Comparison of ENCODE assay signal across 26 cellular contexts in genomic region chr1:45507195-45507594, GRCh38. TPM values are rescaled to one million over a fixed set of nuclear protein-coding genes. Genes with fewer than 3 reads are reported as not detected.
A peak's percentile ranks its signal among the peaks of the same experiment; 100 is the strongest.
DNase-seq lines count a peak whose midpoint lies in the region; ATAC-seq and TF ChIP-seq lines count a peak whose summit lies in the region.
"Had no signal": no experiment of that assay in that cellular context is flagged by ENCODE, and none has a peak within 500 bp of the region (broad histone marks: within the 10 kb centered on the region; RNA-seq: fewer than 3 reads in every experiment).

No MANE protein-coding gene starts in this region.

- H3K4me3 ChIP-seq in dorsolateral prefrontal cortex: no peak overlapping the region
- no peak overlapping the region for H3K4me3 ChIP-seq in naive thymus-derived CD4-positive, alpha-beta T cell (ENCODE audit: low read length)
- H3K4me3 ChIP-seq: lung, right atrium auricular region, spleen had no signal

- H3K4me1 ChIP-seq in naive thymus-derived CD4-positive, alpha-beta T cell (ENCODE audit: control insufficient read depth in 2 of 2, insufficient read depth in 2 of 2, low read length in 2 of 2): no peaks in the 10 kb centered on the region
- H3K4me1 ChIP-seq: parathyroid adenoma, spleen had no signal

- H3K36me3 Mint-ChIP-seq in natural killer cell treated with Interleukin-12 subunit alpha and Interleukin-12 subunit beta and Interleukin-15 and Interleukin-18, amount 100 ng/mL, for 72 hours: peaks cover 13% of the 10 kb centered on the region
- peaks cover 8% of the 10 kb centered on the region for H3K36me3 Mint-ChIP-seq in natural killer cell
- peaks cover 0 to 18% (median 8%) of the 10 kb centered on the region in 5 donors for H3K36me3 Mint-ChIP-seq in naive thymus-derived CD4-positive, alpha-beta T cell

- no peaks in the 10 kb centered on the region for H3K27me3 ChIP-seq in dorsolateral prefrontal cortex
- no peaks in the 10 kb centered on the region for H3K27me3 ChIP-seq in naive thymus-derived CD4-positive, alpha-beta T cell (ENCODE audit: control insufficient read depth in 2 of 2, insufficient read depth in 2 of 2, low read length in 2 of 2)
- H3K27me3 ChIP-seq: right atrium auricular region, spleen had no signal

- POLR2A ChIA-PET in naive thymus-derived CD4-positive, alpha-beta T cell (lab: Charles Lee): no interaction called here

- CTCF ChIA-PET in naive thymus-derived CD4-positive, alpha-beta T cell (lab: Charles Lee): interaction anchor here (0.7 kb wide), 1 partner anchor 50 kb away, joined by 3 read pairs; no protein-coding TSS in a partner anchor

- H3K9me3 ChIP-seq in naive thymus-derived CD4-positive, alpha-beta T cell (ENCODE audit: control insufficient read depth in 2 of 3, low read length in 3 of 3): no peaks in the 10 kb centered on the region
- H3K9me3 ChIP-seq: right atrium auricular region, spleen had no signal

- no peaks in the 10 kb centered on the region for H3K27me3 Mint-ChIP-seq in natural killer cell treated with Interleukin-12 subunit alpha and Interleukin-12 subunit beta and Interleukin-15 and Interleukin-18, amount 100 ng/mL, for 72 hours
- H3K27me3 Mint-ChIP-seq in natural killer cell (ENCODE audit: low read depth in 2 of 2): no peaks in the 10 kb centered on the region
- no peaks in the 10 kb centered on the region for H3K27me3 Mint-ChIP-seq in naive thymus-derived CD4-positive, alpha-beta T cell
- H3K27me3 Mint-ChIP-seq: brain had no signal

- peak overlapping the region in 1 of 2 donors; percentile 44 for H3K27ac Mint-ChIP-seq in natural killer cell treated with Interleukin-12 subunit alpha and Interleukin-12 subunit beta and Interleukin-15 and Interleukin-18, amount 100 ng/mL, for 72 hours
- H3K27ac Mint-ChIP-seq in natural killer cell: no peak overlapping the region
- H3K27ac Mint-ChIP-seq in naive thymus-derived CD4-positive, alpha-beta T cell: peak overlapping the region in 3 of 9 donors; percentile 3 to 38 (median 17)
- H3K27ac Mint-ChIP-seq: T-helper 2 cell treated with Interferon-gamma antibody and Interleukin-4, amounts not matched to agents 5 μg/mL and 100 μg/mL, for 36 hours had no signal

- peak overlapping the region in 30 of 59 donors; percentile 20 to 89 (median 72) for H3K27ac ChIP-seq in dorsolateral prefrontal cortex
- peak overlapping the region; percentile 5 for H3K27ac ChIP-seq in naive thymus-derived CD4-positive, alpha-beta T cell (ENCODE audit: low read depth, low read length)
- H3K27ac ChIP-seq: parathyroid adenoma, spleen had no signal

- peak; percentile 10 to 46 for ATAC-seq in natural killer cell treated with Interleukin-12 subunit alpha and Interleukin-12 subunit beta and Interleukin-15 and Interleukin-18, amount 100 ng/mL, for 72 hours
- no peak for ATAC-seq in natural killer cell
- no peak for ATAC-seq in naive thymus-derived CD4-positive, alpha-beta T cell

- TF ChIP-seq CTCF in natural killer cell (IDR thresholded peaks at IDR 0.05) (no peak), dorsolateral prefrontal cortex (IDR thresholded peaks at IDR 0.05 in 54 of 56, conservative IDR thresholded peaks at IDR 0.05 in 2 of 56; ENCODE audit: low read depth in 1 of 56, partially characterized antibody in 56 of 56) (no peak), GM10266 (IDR thresholded peaks at IDR 0.05; ENCODE audit: control insufficient read depth, insufficient read depth, low read depth, missing control alignments) (no peak)

- intact Hi-C loops in natural killer cell (cut with micrococcal nuclease) (no loop called here), dorsolateral prefrontal cortex (cut with DNase I) (loop anchor here in 1 of 2 donors (10.0 kb wide), 2 partner anchors 298 to 368 kb away; partner anchors contain the start of gene MAST2)
- intact Hi-C loops in naive thymus-derived CD4-positive, alpha-beta T cell (cut with micrococcal nuclease): no loop called here

- H3K9me3 Mint-ChIP-seq in natural killer cell treated with Interleukin-12 subunit alpha and Interleukin-12 subunit beta and Interleukin-15 and Interleukin-18, amount 100 ng/mL, for 72 hours: no peaks in the 10 kb centered on the region
- H3K9me3 Mint-ChIP-seq in natural killer cell: no peaks in the 10 kb centered on the region
- H3K9me3 Mint-ChIP-seq in naive thymus-derived CD4-positive, alpha-beta T cell: no peaks in the 10 kb centered on the region
- H3K9me3 Mint-ChIP-seq: brain; T-helper 2 cell treated with Interferon-gamma antibody and Interleukin-4, amounts not matched to agents 5 μg/mL and 100 μg/mL, for 36 hours had no signal

- peaks cover 0 to 3% of the 10 kb centered on the region in 2 donors for H3K4me1 Mint-ChIP-seq in natural killer cell treated with Interleukin-12 subunit alpha and Interleukin-12 subunit beta and Interleukin-15 and Interleukin-18, amount 100 ng/mL, for 72 hours (ENCODE audit: low read depth in 2 of 2)
- H3K4me1 Mint-ChIP-seq in natural killer cell: no peaks in the 10 kb centered on the region
- peaks cover 0 to 8% (median 3%) of the 10 kb centered on the region in 7 donors for H3K4me1 Mint-ChIP-seq in naive thymus-derived CD4-positive, alpha-beta T cell

- no peak for DNase-seq in natural killer cell treated with Interleukin-12 subunit alpha and Interleukin-12 subunit beta and Interleukin-15 and Interleukin-18, amount 100 ng/mL, for 72 hours (ENCODE audit: low spot score)
- DNase-seq in natural killer cell (no peak), dorsolateral prefrontal cortex (peak in 1 of 10 donors; percentile 27), GM10266 (ENCODE audit: extremely low spot score) (no peak), HUDEP-2 (lab: John Stamatoyannopoulos, UW; ENCODE audit: unreplicated experiment in 76 of 76) (no peak), NCI-H2171 treated with DMSO at 0.1 percent for 48 hours (lab: John Stamatoyannopoulos, UW) (no peak)
- no peak for DNase-seq in naive thymus-derived CD4-positive, alpha-beta T cell
- DNase-seq: ACHN; activated CD4-positive, alpha-beta T cell treated with anti-CD3 and anti-CD28 coated beads for 48 hours; activated naive CD4-positive, alpha-beta T cell treated with Interleukin-2 at 50 U/mL for 16 hours; activated T-cell treated with anti-CD3 and anti-CD28 coated beads, Interleukin-2, amount 50 U/mL, for 48 hours; DMS79; GF-D8; HCEC 1CT; KG1; kidney; NCI-H1417; NCI-H2081 treated with DMSO at 0.1 percent for 48 hours; NCI-H82; RPMI8226; spleen had no signal

- H3K36me3 ChIP-seq in naive thymus-derived CD4-positive, alpha-beta T cell (ENCODE audit: control insufficient read depth in 2 of 3, insufficient read depth in 3 of 3, low read length in 3 of 3): peaks cover 9 to 46% (median 13%) of the 10 kb centered on the region in 3 experiments

- no peak overlapping the region for H3K4me3 Mint-ChIP-seq in natural killer cell treated with Interleukin-12 subunit alpha and Interleukin-12 subunit beta and Interleukin-15 and Interleukin-18, amount 100 ng/mL, for 72 hours
- H3K4me3 Mint-ChIP-seq in natural killer cell: no peak overlapping the region
- no peak overlapping the region for H3K4me3 Mint-ChIP-seq in naive thymus-derived CD4-positive, alpha-beta T cell
- H3K4me3 Mint-ChIP-seq: brain; T-helper 2 cell treated with Interferon-gamma antibody and Interleukin-4, amounts not matched to agents 5 μg/mL and 100 μg/mL, for 36 hours had no signal

RNA-seq across cellular contexts. Expression of gene MMACHC, which starts 7.1 kb away (rescaled TPM):
- total RNA-seq in natural killer cell treated with Interleukin-12 subunit alpha and Interleukin-12 subunit beta and Interleukin-15 and Interleukin-18, amount 100 ng/mL, for 72 hours: 1 to 10 TPM; 3.8 to 5.6 TPM
- total RNA-seq in natural killer cell (1 to 10 TPM in 1 of 3 donors, under 1 TPM in 2; 0.73 to 1.5 (median 0.88) TPM), dorsolateral prefrontal cortex (10 to 100 TPM in 66 of 120 experiments, 1 to 10 TPM in 54; 6.1 to 20.4 (median 10.3) TPM)
- total RNA-seq in naive thymus-derived CD4-positive, alpha-beta T cell: 1 to 10 TPM; 2.1 to 6.3 (median 4.9) TPM
- polyA plus RNA-seq in naive thymus-derived CD4-positive, alpha-beta T cell: 1 to 10 TPM in 1 of 2 donors, under 1 TPM in 1; 0.58 to 2.1 TPM

RNA-seq across cellular contexts. Expression of gene CCDC163, which starts 7.3 kb away (rescaled TPM):
- total RNA-seq in natural killer cell treated with Interleukin-12 subunit alpha and Interleukin-12 subunit beta and Interleukin-15 and Interleukin-18, amount 100 ng/mL, for 72 hours: 1 to 10 TPM; 2.4 to 8.4 TPM
- total RNA-seq in natural killer cell (1 to 10 TPM; 3.0 to 6.9 (median 5.8) TPM), dorsolateral prefrontal cortex (10 to 100 TPM in 20 of 120 experiments, 1 to 10 TPM in 100; 2.0 to 15.0 (median 6.0) TPM)
- total RNA-seq in naive thymus-derived CD4-positive, alpha-beta T cell: 1 to 10 TPM; 1.6 to 4.4 (median 3.7) TPM
- polyA plus RNA-seq in naive thymus-derived CD4-positive, alpha-beta T cell: 1 to 10 TPM; 5.2 to 8.9 TPM

RNA-seq across cellular contexts. Expression of gene PRDX1, which starts 14.5 kb away (rescaled TPM):
- 100 to 1,000 TPM; 246 to 396 TPM for total RNA-seq in natural killer cell treated with Interleukin-12 subunit alpha and Interleukin-12 subunit beta and Interleukin-15 and Interleukin-18, amount 100 ng/mL, for 72 hours
- total RNA-seq in natural killer cell (10 to 100 TPM; 24.8 to 39.1 (median 30.6) TPM), dorsolateral prefrontal cortex (100 to 1,000 TPM; 252 to 454 (median 339) TPM)
- 100 to 1,000 TPM in 2 of 5 experiments, 10 to 100 TPM in 3; 28.8 to 369 (median 96.3) TPM for total RNA-seq in naive thymus-derived CD4-positive, alpha-beta T cell
- polyA plus RNA-seq in naive thymus-derived CD4-positive, alpha-beta T cell: 100 to 1,000 TPM; 200 to 203 TPM

RNA-seq across cellular contexts. Expression of gene TESK2, which starts 16.2 kb away (rescaled TPM):
- 1 to 10 TPM; 2.4 to 4.0 TPM for total RNA-seq in natural killer cell treated with Interleukin-12 subunit alpha and Interleukin-12 subunit beta and Interleukin-15 and Interleukin-18, amount 100 ng/mL, for 72 hours
- total RNA-seq in natural killer cell: 1 to 10 TPM; 5.1 to 7.4 (median 6.0) TPM
- total RNA-seq in dorsolateral prefrontal cortex: 10 to 100 TPM in 73 of 120 experiments, 1 to 10 TPM in 47; 4.1 to 32.6 (median 11.2) TPM
- 1 to 10 TPM; 3.3 to 8.9 (median 7.4) TPM for total RNA-seq in naive thymus-derived CD4-positive, alpha-beta T cell
- polyA plus RNA-seq in naive thymus-derived CD4-positive, alpha-beta T cell: 1 to 10 TPM; 3.5 to 5.0 TPM

RNA-seq across cellular contexts. Expression of gene AKR1A1, which starts 43.4 kb away (rescaled TPM):
- total RNA-seq in natural killer cell treated with Interleukin-12 subunit alpha and Interleukin-12 subunit beta and Interleukin-15 and Interleukin-18, amount 100 ng/mL, for 72 hours: 100 to 1,000 TPM; 137 to 181 TPM
- total RNA-seq in natural killer cell (10 to 100 TPM; 45.7 to 54.2 (median 53.9) TPM), dorsolateral prefrontal cortex (100 to 1,000 TPM in 1 of 120 experiments, 10 to 100 TPM in 119; 34.4 to 104 (median 68.7) TPM)
- 100 to 1,000 TPM in 1 of 5 experiments, 10 to 100 TPM in 4; 47.5 to 155 (median 69.3) TPM for total RNA-seq in naive thymus-derived CD4-positive, alpha-beta T cell
- polyA plus RNA-seq in naive thymus-derived CD4-positive, alpha-beta T cell: 10 to 100 TPM; 81.2 to 92.6 TPM

Comparison
In these comparisons a context has a peak if more than half of its experiments do, and no peak if none do; other contexts are left out.
1. ATAC-seq: peak in natural killer cell treated with Interleukin-12 subunit alpha and Interleukin-12 subunit beta and Interleukin-15 and Interleukin-18, amount 100 ng/mL, for 72 hours (2 of 2); none in natural killer cell (0 of 3) and naive thymus-derived CD4-positive, alpha-beta T cell (single experiment).